11 cellular contexts compared by ENCODE assay signal in genomic region chr4:88765729-88766128, GRCh38.
DNase-seq lines count a peak whose midpoint lies in the region; ATAC-seq, FAIRE-seq and TF ChIP-seq lines count a peak whose summit lies in the region.
"Had no signal": no experiment of that assay in that cellular context is flagged by ENCODE, and none has a peak within 500 bp of the region (broad histone marks: within the 10 kb centered on the region; RNA-seq: fewer than 3 reads in every experiment).

No MANE protein-coding gene starts in this region.

- no peaks in the 10 kb centered on the region for H3F3A ChIP-seq in MM.1S (ENCODE audit: insufficient read depth, low read length)

- H2AFZ ChIP-seq in MM.1S (ENCODE audit: low read length) = no peak overlapping the region

- H3K4me1 ChIP-seq in mucosa of descending colon (ENCODE audit: low read depth) = no peaks in the 10 kb centered on the region
- H3K4me1 ChIP-seq in MM.1S (ENCODE audit: low read length) = 0 out of 2 replicates have a peak, but pooled peaks cover 3% of the 10 kb centered on the region

- no peaks in the 10 kb centered on the region for H3K79me2 ChIP-seq in MM.1S (ENCODE audit: low read length)

- H3K9me2 ChIP-seq in MM.1S (replicated peaks; ENCODE audit: insufficient read depth, low read length) = no peaks in the 10 kb centered on the region

- H3K4me2 ChIP-seq in MM.1S (ENCODE audit: low read depth, low read length) = no peak overlapping the region

- H3K36me3 Mint-ChIP-seq in type B pancreatic cell = peaks cover 17% of the 10 kb centered on the region

- no peaks in the 10 kb centered on the region for H3K27me3 Mint-ChIP-seq in type B pancreatic cell
- H3K27me3 Mint-ChIP-seq: dendritic cell treated with granulocyte-macrophage colony-stimulating factor and Interleukin-4, amounts not matched to agents 40 ng/mL and 50 ng/mL, for 4 days had no signal

- no peak overlapping the region for H3K27ac Mint-ChIP-seq in type B pancreatic cell
- H3K27ac Mint-ChIP-seq: activated CD8-positive, alpha-beta memory T cell treated with anti-CD3 and anti-CD28 coated beads, Interleukin-2, amount 10 ng/mL, durations not matched to agents 7 days and 5 days; dendritic cell treated with granulocyte-macrophage colony-stimulating factor and Interleukin-4, amounts not matched to agents 40 ng/mL and 50 ng/mL, for 4 days had no signal

- peak; percentile 25 for ATAC-seq in mucosa of descending colon
- ATAC-seq in GM21576 (IDR thresholded peaks at IDR 0.05; ENCODE audit: unreplicated experiment) = no peak
- no peak for ATAC-seq in HG03520 (IDR thresholded peaks at IDR 0.05; ENCODE audit: unreplicated experiment)
- ATAC-seq: activated CD8-positive, alpha-beta memory T cell treated with anti-CD3 and anti-CD28 coated beads, Interleukin-2, amount 10 ng/mL, durations not matched to agents 7 days and 5 days had no signal

- intact Hi-C loops in mucosa of descending colon (cut with DNase I, micrococcal nuclease) = no loop called here

- H3K4me1 Mint-ChIP-seq in type B pancreatic cell (ENCODE audit: unreplicated experiment) = peaks cover 16% of the 10 kb centered on the region

- no peak overlapping the region for H3K27ac ChIP-seq in MM.1S (ENCODE audit: low read length)

- H3K9me3 ChIP-seq in mucosa of descending colon (no peaks in the 10 kb centered on the region), MM.1S (replicated peaks; ENCODE audit: insufficient read depth, low read length) (no peaks in the 10 kb centered on the region)

- H3K4me3 ChIP-seq in mucosa of descending colon = no peak overlapping the region
- H3K4me3 ChIP-seq in MM.1S (ENCODE audit: low read length) = no peak overlapping the region

- no peak overlapping the region for H3K4me3 Mint-ChIP-seq in type B pancreatic cell
- H3K4me3 Mint-ChIP-seq: activated CD8-positive, alpha-beta memory T cell treated with anti-CD3 and anti-CD28 coated beads, Interleukin-2, amount 10 ng/mL, durations not matched to agents 7 days and 5 days; dendritic cell treated with granulocyte-macrophage colony-stimulating factor and Interleukin-4, amounts not matched to agents 40 ng/mL and 50 ng/mL, for 4 days had no signal

- TF ChIP-seq CTCF in mucosa of descending colon (IDR thresholded peaks at IDR 0.05) (no peak), MM.1S (IDR thresholded peaks at IDR 0.05; ENCODE audit: low read length) (no peak), type B pancreatic cell (conservative IDR thresholded peaks at IDR 0.05) (no peak)

- H3K36me3 ChIP-seq in mucosa of descending colon (ENCODE audit: low read depth) = peaks cover 8% of the 10 kb centered on the region
- H3K36me3 ChIP-seq in MM.1S (replicated peaks; ENCODE audit: insufficient read depth, low read length) = no peaks in the 10 kb centered on the region

- DNase-seq in AG20443 (ENCODE audit: low spot score) (peak; percentile 88), RCC 7860 (ENCODE audit: low spot score) (peak; percentile 75), fibroblast of gingiva (ENCODE audit: low read depth) (peak; percentile 84), mucosa of descending colon (no peak), MM.1S (no peak), type B pancreatic cell (ENCODE audit: extremely low spot score, unreplicated experiment) (no peak)
- DNase-seq: activated CD8-positive, alpha-beta memory T cell treated with anti-CD3 and anti-CD28 coated beads, Interleukin-2, amount 10 ng/mL, durations not matched to agents 7 days and 5 days; SHP77 treated with DMSO at 0.1 percent for 48 hours had no signal

- FAIRE-seq in RCC 7860 (lab: Jason Lieb, UNC) = peak; percentile 89

- no peaks in the 10 kb centered on the region for H3K27me3 ChIP-seq in MM.1S (replicated peaks; ENCODE audit: insufficient read depth, low read length)

- H4K20me1 ChIP-seq in MM.1S (ENCODE audit: insufficient read depth, low read length) = no peaks in the 10 kb centered on the region

- H3K9ac ChIP-seq in MM.1S (ENCODE audit: low read length) = no peak overlapping the region

- H3K9me3 Mint-ChIP-seq in type B pancreatic cell = no peaks in the 10 kb centered on the region
- H3K9me3 Mint-ChIP-seq: dendritic cell treated with granulocyte-macrophage colony-stimulating factor and Interleukin-4, amounts not matched to agents 40 ng/mL and 50 ng/mL, for 4 days had no signal

Comparison
In these comparisons a context has a peak if more than half of its experiments do, and no peak if none do; other contexts are left out.
1. DNase-seq: peak in AG20443 (single experiment), RCC 7860 (single experiment) and fibroblast of gingiva (single experiment); none in mucosa of descending colon (0 of 3), MM.1S (single experiment) and type B pancreatic cell (single experiment).